8 cellular contexts compared by ENCODE assay signal in the genomic region with DNA sequence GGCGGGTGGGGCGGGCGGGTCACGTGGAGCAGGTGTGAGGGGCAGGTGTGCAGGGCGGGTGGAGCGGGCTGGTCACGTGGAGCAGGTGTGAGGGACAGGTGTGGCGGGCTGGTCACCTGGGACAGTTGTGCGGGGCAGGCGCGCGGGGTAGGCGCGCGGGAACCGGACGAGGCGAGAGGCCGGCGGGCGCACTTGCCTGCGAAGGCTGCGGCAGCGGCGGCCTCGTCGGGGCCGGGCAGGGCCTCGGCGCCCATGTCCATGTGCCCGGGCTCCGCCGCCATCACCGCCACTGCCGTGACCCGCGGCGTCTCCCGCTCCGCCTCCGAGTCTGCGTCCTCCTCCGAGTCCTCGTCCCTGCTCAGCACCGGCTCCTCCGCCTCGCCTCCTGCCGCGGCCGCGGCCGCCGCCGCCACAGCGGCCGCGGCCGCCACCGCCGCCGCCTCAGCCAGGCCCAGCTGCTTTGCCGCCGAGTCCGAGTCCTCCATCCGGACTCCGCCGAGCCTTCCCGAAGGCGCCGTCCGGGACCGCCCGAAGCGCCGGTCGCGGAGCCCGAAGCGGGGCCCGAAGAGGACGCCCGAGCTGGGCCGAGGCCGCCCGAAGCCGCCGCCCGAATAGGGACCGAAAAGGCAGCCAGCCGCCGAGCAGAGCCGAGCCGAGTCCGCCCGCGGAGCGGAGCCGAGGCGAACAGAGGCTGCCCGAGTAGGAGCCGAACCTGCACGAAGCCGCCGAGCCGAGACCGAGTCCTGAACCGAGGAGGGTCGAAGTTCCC. TPM values are rescaled to one million over a fixed set of nuclear protein-coding genes. Genes with fewer than 3 reads are reported as not detected.
A peak's percentile ranks its signal among the peaks of the same experiment; 100 is the strongest.
DNase-seq lines count a peak whose midpoint lies in the region; ATAC-seq and TF ChIP-seq lines count a peak whose summit lies in the region.

A gene with protein sequence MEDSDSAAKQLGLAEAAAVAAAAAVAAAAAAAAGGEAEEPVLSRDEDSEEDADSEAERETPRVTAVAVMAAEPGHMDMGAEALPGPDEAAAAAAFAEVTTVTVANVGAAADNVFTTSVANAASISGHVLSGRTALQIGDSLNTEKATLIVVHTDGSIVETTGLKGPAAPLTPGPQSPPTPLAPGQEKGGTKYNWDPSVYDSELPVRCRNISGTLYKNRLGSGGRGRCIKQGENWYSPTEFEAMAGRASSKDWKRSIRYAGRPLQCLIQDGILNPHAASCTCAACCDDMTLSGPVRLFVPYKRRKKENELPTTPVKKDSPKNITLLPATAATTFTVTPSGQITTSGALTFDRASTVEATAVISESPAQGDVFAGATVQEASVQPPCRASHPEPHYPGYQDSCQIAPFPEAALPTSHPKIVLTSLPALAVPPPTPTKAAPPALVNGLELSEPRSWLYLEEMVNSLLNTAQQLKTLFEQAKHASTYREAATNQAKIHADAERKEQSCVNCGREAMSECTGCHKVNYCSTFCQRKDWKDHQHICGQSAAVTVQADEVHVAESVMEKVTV (minus strand): TSS at position 660 of the 769 bp plus-strand sequence. CDS start 175 bp downstream, at position 485.

- H3K4me2 ChIP-seq in BLaER1 treated with 17β-estradiol and CSF1 and Interleukin-3, amounts not matched to agents 10 nM and 100 nM, result peak within 1 kb of the TSS; percentile 98 to 100 (median 100)

- H3K9me3 ChIP-seq in BLaER1 treated with 17β-estradiol and CSF1 and Interleukin-3, amounts not matched to agents 10 nM and 100 nM (replicated peaks in 1 of 11), result no peaks in the 10 kb centered on the region
- no peaks in the 10 kb centered on the region for H3K9me3 ChIP-seq in left lung

- H3K4me1 ChIP-seq in BLaER1 treated with 17β-estradiol and CSF1 and Interleukin-3, amounts not matched to agents 10 nM and 100 nM, result peaks cover 66 to 82% (median 77%) of the 10 kb centered on the region in 10 experiments
- H3K4me1 ChIP-seq in left lung, result peaks cover 17 to 57% of the 10 kb centered on the region in 2 donors

- peak within 1 kb of the TSS; percentile 97 to 100 (median 100) for H3K27ac ChIP-seq in BLaER1 treated with 17β-estradiol and CSF1 and Interleukin-3, amounts not matched to agents 10 nM and 100 nM
- peak within 1 kb of the TSS; percentile 100 for H3K27ac ChIP-seq in left lung

- DNase-seq in NCI-H69 (lab: John Stamatoyannopoulos, UW), result peak; percentile 99
- DNase-seq in activated CD4-positive, alpha-beta T cell treated with anti-CD3 and anti-CD28 coated beads, Interleukin-2, amount 50 U/mL, for 1 hour, result peak; percentile 99
- DNase-seq in dermis blood vessel endothelial cell, result peak; percentile 99
- DNase-seq in left lung, result peak; percentile 97 to 100
- peak; percentile 99 for DNase-seq in stimulated activated CD4-positive, alpha-beta T cell treated with anti-CD3 and anti-CD28 coated beads, Interleukin-2, amount 100 ng/mL, for 48 hours

- peaks cover 6 to 31% (median 15%) of the 10 kb centered on the region in 11 experiments; a peak in 20 of 22 replicates for H3K36me3 ChIP-seq in BLaER1 treated with 17β-estradiol and CSF1 and Interleukin-3, amounts not matched to agents 10 nM and 100 nM
- H3K36me3 ChIP-seq in left lung, result peaks cover 0 to 16% of the 10 kb centered on the region in 2 donors

- TF ChIP-seq CTCF in left lung (IDR thresholded peaks at IDR 0.05), result no peak

- H3K4me3 ChIP-seq in BLaER1 treated with 17β-estradiol and CSF1 and Interleukin-3, amounts not matched to agents 10 nM and 100 nM, result peak within 1 kb of the TSS; percentile 70 to 94 (median 88)
- H3K4me3 ChIP-seq in left lung, result peak within 1 kb of the TSS; percentile 77 to 95

- intact Hi-C loops in left lung (cut with DNase I), result no loop called here

- H3K9ac ChIP-seq in BLaER1 treated with 17β-estradiol and CSF1 and Interleukin-3, amounts not matched to agents 10 nM and 100 nM, result peak within 1 kb of the TSS; percentile 95 to 100 (median 99)

- peaks cover 25 to 64% (median 42%) of the 10 kb centered on the region in 11 experiments for H4K20me1 ChIP-seq in BLaER1 treated with 17β-estradiol and CSF1 and Interleukin-3, amounts not matched to agents 10 nM and 100 nM

- no peaks in the 10 kb centered on the region for H3K27me3 ChIP-seq in BLaER1 treated with 17β-estradiol and CSF1 and Interleukin-3, amounts not matched to agents 10 nM and 100 nM
- H3K27me3 ChIP-seq in left lung, result no peaks in the 10 kb centered on the region

- ATAC-seq in GM19351 (IDR thresholded peaks at IDR 0.05; ENCODE audit: unreplicated experiment) (peak; percentile 72), HG03520 (IDR thresholded peaks at IDR 0.05; ENCODE audit: unreplicated experiment) (peak; percentile 76), left lung (peak; percentile 88)

RNA-seq across cellular contexts. Expression of the gene that starts here (rescaled TPM):
- 36.8 and 40.8 TPM in 2 replicates for total RNA-seq in dermis blood vessel endothelial cell
- total RNA-seq in left lung, result 10 to 100 TPM; 28.3 to 28.6 TPM

Comparison
In these comparisons a context has a peak if more than half of its experiments do, and no peak if none do; other contexts are left out.
1. Peak in every context shown above with its lines: DNase-seq, ATAC-seq, H3K4me3 ChIP-seq and H3K27ac ChIP-seq.